Comparison of ENCODE assay signal across 1 cellular context in genomic region chr20:53809242-53809641, GRCh38.
TF ChIP-seq lines count a peak whose summit lies in the region.

No MANE protein-coding gene starts in this region.

TF ChIP-seq in GM23338, 12 proteins besides CTCF, POLR2A, EP300 and RAD21 (continued from another document):
- TF ChIP-seq ZNF462 (CRISPR knock-in tag; IDR thresholded peaks at IDR 0.05) = no peak
TF ChIP-seq in GM23338: peak in this region for 0.
